Comparison of ENCODE assay signal across 29 cellular contexts in the genomic region with DNA sequence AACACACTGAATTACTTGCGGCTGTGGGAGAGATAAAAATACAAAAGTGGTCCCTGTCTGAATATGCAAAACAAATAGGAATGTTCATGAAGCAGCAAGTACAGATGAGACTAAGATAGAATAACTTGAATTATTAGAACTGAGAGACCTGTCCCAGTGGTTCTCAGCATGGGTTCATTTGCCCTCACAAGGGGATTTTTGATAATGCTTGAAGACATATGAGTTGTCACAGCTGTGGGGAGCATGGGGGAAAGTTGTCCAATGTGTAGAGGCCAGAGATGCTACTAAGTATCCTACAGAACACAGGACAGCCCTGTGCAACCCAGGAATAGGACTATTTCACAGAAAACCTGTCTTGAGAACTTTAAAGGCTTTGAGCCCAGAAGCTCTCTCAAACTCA.
"Had no signal": no experiment of that assay in that cellular context is flagged by ENCODE, and none has a peak within 500 bp of the region (broad histone marks: within the 10 kb centered on the region; RNA-seq: fewer than 3 reads in every experiment).

No MANE protein-coding gene starts in this region.

- H3K36me3 Mint-ChIP-seq: activated CD4-positive, alpha-beta memory T cell treated with anti-CD3 and anti-CD28 coated beads for 36 hours; activated CD8-positive, alpha-beta memory T cell treated with anti-CD3 and anti-CD28 coated beads, Interleukin-2, amount 10 ng/mL, durations not matched to agents 7 days and 5 days; activated naive CD4-positive, alpha-beta T cell treated with anti-CD3 and anti-CD28 coated beads, Interleukin-2, amount 10 ng/mL, durations not matched to agents 7 days and 5 days; activated naive CD4-positive, alpha-beta T cell treated with anti-CD3 and anti-CD28 coated beads, Interleukin-2, amount 50 U/mL, for 72 hours; activated naive CD8-positive, alpha-beta T cell treated with anti-CD3 and anti-CD28 coated beads, Interleukin-2, amount 10 ng/mL, durations not matched to agents 7 days and 5 days had no signal

- H3K27me3 Mint-ChIP-seq: activated CD4-positive, alpha-beta memory T cell treated with anti-CD3 and anti-CD28 coated beads for 36 hours; activated CD4-positive, alpha-beta T cell treated with anti-CD3 and anti-CD28 coated beads for 36 hours; activated CD4-positive, alpha-beta T cell treated with anti-CD3 and anti-CD28 coated beads, Interleukin-2, amount 10 ng/mL, durations not matched to agents 24 days and 14 days; activated CD8-positive, alpha-beta memory T cell treated with anti-CD3 and anti-CD28 coated beads, Interleukin-2, amount 10 ng/mL, durations not matched to agents 7 days and 5 days; activated naive CD4-positive, alpha-beta T cell treated with anti-CD3 and anti-CD28 coated beads, Interleukin-2, amount 10 ng/mL, durations not matched to agents 7 days and 5 days; activated naive CD8-positive, alpha-beta T cell treated with anti-CD3 and anti-CD28 coated beads, Interleukin-2, amount 10 ng/mL, durations not matched to agents 7 days and 5 days; central memory CD8-positive, alpha-beta T cell; effector memory CD8-positive, alpha-beta T cell had no signal

- H3K36me3 ChIP-seq: brain microvascular endothelial cell, esophagus muscularis mucosa had no signal

- FAIRE-seq: astrocyte, bronchial epithelial cell had no signal

- DNase-seq: activated CD4-positive, alpha-beta memory T cell treated with anti-CD3 and anti-CD28 coated beads for 36 hours; activated CD4-positive, alpha-beta T cell treated with anti-CD3 and anti-CD28 coated beads for 36 hours; activated CD4-positive, alpha-beta T cell treated with anti-CD3 and anti-CD28 coated beads, Interleukin-2, amount 10 ng/mL, durations not matched to agents 24 days and 14 days; activated CD4-positive, CD25-positive, alpha-beta regulatory T cell; activated CD4-positive, CD25-positive, alpha-beta regulatory T cell treated with anti-CD3 and anti-CD28 coated beads, Interleukin-2, amount 50 U/mL, for 72 hours; activated CD8-positive, alpha-beta memory T cell treated with anti-CD3 and anti-CD28 coated beads, Interleukin-2, amount 10 ng/mL, durations not matched to agents 7 days and 5 days; activated CD8-positive, alpha-beta memory T cell treated with anti-CD3 and anti-CD28 coated beads, Interleukin-2, amount 50 U/mL, for 4 hours; activated CD8-positive, alpha-beta T cell treated with anti-CD3 and anti-CD28 coated beads, Interleukin-2, amount 10 ng/mL, durations not matched to agents 7 days and 5 days; activated gamma-delta T cell; activated naive CD4-positive, alpha-beta T cell; activated naive CD4-positive, alpha-beta T cell treated with anti-CD3 and anti-CD28 coated beads, Interleukin-2, amount 10 ng/mL, durations not matched to agents 7 days and 5 days; activated naive CD8-positive, alpha-beta T cell treated with anti-CD3 and anti-CD28 coated beads, Interleukin-2, amount 10 ng/mL, durations not matched to agents 7 days and 5 days; activated T-cell treated with anti-CD3 and anti-CD28 coated beads, Interleukin-2, amount 50 U/mL, for 1 hour; activated T-cell treated with anti-CD3 and anti-CD28 coated beads, Interleukin-2, amount 50 U/mL, for 48 hours; amniotic stem cell; brain microvascular endothelial cell; dermis blood vessel endothelial cell; effector CD4-positive, alpha-beta T cell; effector memory CD8-positive, alpha-beta T cell; erythroblast; foreskin keratinocyte; head of caudate nucleus; T-helper 2 cell had no signal

- H3K27me3 ChIP-seq: brain microvascular endothelial cell, esophagus muscularis mucosa, foreskin keratinocyte had no signal

- H3K4me3 ChIP-seq: coronary artery, esophagus muscularis mucosa had no signal

- H3K4me1 ChIP-seq: foreskin keratinocyte had no signal

- H3K4me1 Mint-ChIP-seq: central memory CD8-positive, alpha-beta T cell had no signal

- H3K9me3 ChIP-seq: esophagus muscularis mucosa had no signal

- ATAC-seq: activated CD4-positive, alpha-beta T cell treated with anti-CD3 and anti-CD28 coated beads for 36 hours; activated CD8-positive, alpha-beta memory T cell treated with anti-CD3 and anti-CD28 coated beads, Interleukin-2, amount 10 ng/mL, durations not matched to agents 7 days and 5 days; activated CD8-positive, alpha-beta T cell treated with anti-CD3 and anti-CD28 coated beads, Interleukin-2, amount 10 ng/mL, durations not matched to agents 7 days and 5 days; activated naive CD4-positive, alpha-beta T cell treated with anti-CD3 and anti-CD28 coated beads, Interleukin-2, amount 50 U/mL, for 72 hours; effector memory CD8-positive, alpha-beta T cell; foreskin keratinocyte had no signal

- H3K27ac Mint-ChIP-seq: activated CD4-positive, alpha-beta memory T cell treated with anti-CD3 and anti-CD28 coated beads for 36 hours; activated CD4-positive, alpha-beta T cell treated with anti-CD3 and anti-CD28 coated beads for 36 hours; activated CD4-positive, alpha-beta T cell treated with anti-CD3 and anti-CD28 coated beads, Interleukin-2, amount 10 ng/mL, durations not matched to agents 24 days and 14 days; activated CD8-positive, alpha-beta memory T cell treated with anti-CD3 and anti-CD28 coated beads, Interleukin-2, amount 10 ng/mL, durations not matched to agents 7 days and 5 days; activated CD8-positive, alpha-beta T cell treated with anti-CD3 and anti-CD28 coated beads, Interleukin-2, amount 10 ng/mL, durations not matched to agents 7 days and 5 days; activated naive CD4-positive, alpha-beta T cell treated with anti-CD3 and anti-CD28 coated beads, Interleukin-2, amount 10 ng/mL, durations not matched to agents 7 days and 5 days; activated naive CD4-positive, alpha-beta T cell treated with anti-CD3 and anti-CD28 coated beads, Interleukin-2, amount 50 U/mL, for 72 hours; activated naive CD8-positive, alpha-beta T cell treated with anti-CD3 and anti-CD28 coated beads, Interleukin-2, amount 10 ng/mL, durations not matched to agents 7 days and 5 days; effector memory CD8-positive, alpha-beta T cell had no signal

- H3K27ac ChIP-seq: brain microvascular endothelial cell, coronary artery, esophagus muscularis mucosa, foreskin keratinocyte had no signal

- H3K4me3 Mint-ChIP-seq: activated CD4-positive, alpha-beta memory T cell treated with anti-CD3 and anti-CD28 coated beads for 36 hours; activated CD4-positive, alpha-beta T cell treated with anti-CD3 and anti-CD28 coated beads for 36 hours; activated CD4-positive, alpha-beta T cell treated with anti-CD3 and anti-CD28 coated beads, Interleukin-2, amount 10 ng/mL, durations not matched to agents 24 days and 14 days; activated CD8-positive, alpha-beta memory T cell treated with anti-CD3 and anti-CD28 coated beads, Interleukin-2, amount 10 ng/mL, durations not matched to agents 7 days and 5 days; activated CD8-positive, alpha-beta T cell treated with anti-CD3 and anti-CD28 coated beads, Interleukin-2, amount 10 ng/mL, durations not matched to agents 7 days and 5 days; activated naive CD4-positive, alpha-beta T cell treated with anti-CD3 and anti-CD28 coated beads, Interleukin-2, amount 10 ng/mL, durations not matched to agents 7 days and 5 days; activated naive CD8-positive, alpha-beta T cell treated with anti-CD3 and anti-CD28 coated beads, Interleukin-2, amount 10 ng/mL, durations not matched to agents 7 days and 5 days; central memory CD8-positive, alpha-beta T cell; effector memory CD8-positive, alpha-beta T cell had no signal

- H3K9me3 Mint-ChIP-seq: activated CD4-positive, alpha-beta memory T cell treated with anti-CD3 and anti-CD28 coated beads for 36 hours; activated CD4-positive, alpha-beta T cell treated with anti-CD3 and anti-CD28 coated beads, Interleukin-2, amount 10 ng/mL, durations not matched to agents 24 days and 14 days; activated naive CD4-positive, alpha-beta T cell treated with anti-CD3 and anti-CD28 coated beads, Interleukin-2, amount 10 ng/mL, durations not matched to agents 7 days and 5 days; activated naive CD4-positive, alpha-beta T cell treated with anti-CD3 and anti-CD28 coated beads, Interleukin-2, amount 50 U/mL, for 72 hours; activated naive CD8-positive, alpha-beta T cell treated with anti-CD3 and anti-CD28 coated beads, Interleukin-2, amount 10 ng/mL, durations not matched to agents 7 days and 5 days; central memory CD8-positive, alpha-beta T cell; effector memory CD8-positive, alpha-beta T cell had no signal
